ENCODE assay signal across 8 cellular contexts in the genomic region with DNA sequence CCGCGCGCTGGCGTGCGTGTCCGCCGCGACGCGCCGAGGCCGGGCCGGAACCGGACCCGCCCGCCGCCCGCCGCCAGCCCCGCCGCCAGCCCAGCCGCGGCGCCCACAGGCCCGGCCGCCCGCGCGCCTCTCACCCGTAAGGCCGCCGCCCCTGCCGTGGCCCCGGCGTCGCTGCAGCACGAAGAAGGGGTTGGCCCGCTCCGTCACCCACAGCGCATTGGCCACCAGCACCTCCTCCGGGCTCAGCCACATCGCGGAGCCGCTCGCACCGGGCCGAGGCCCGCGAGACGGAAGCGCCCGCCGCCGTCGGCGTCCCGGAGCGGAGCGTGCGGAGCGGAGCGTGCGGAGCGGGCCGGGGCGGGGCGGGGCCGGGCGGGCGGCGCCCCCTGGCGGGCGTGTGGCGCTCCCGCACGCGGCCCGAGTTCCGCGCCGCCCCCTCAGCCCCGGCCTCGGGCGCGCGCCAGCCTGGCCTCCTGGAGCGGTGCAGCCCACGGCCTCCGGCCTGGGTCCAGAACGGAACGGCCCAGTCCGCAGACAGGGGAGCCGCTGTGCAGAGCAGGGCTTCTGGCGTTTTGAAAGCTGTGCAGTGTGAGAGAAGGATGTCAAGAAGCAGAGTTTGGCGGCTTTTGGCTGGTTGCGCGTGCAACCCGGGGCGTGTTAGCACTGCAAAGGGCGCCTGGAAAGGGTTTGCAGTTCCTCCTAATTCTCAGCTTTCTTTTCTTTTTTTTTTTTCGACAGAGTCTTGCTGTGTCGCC. TPM values are rescaled to one million over a fixed set of nuclear protein-coding genes. Genes with fewer than 3 reads are reported as not detected.
DNase-seq lines count a peak whose midpoint lies in the region; ATAC-seq and TF ChIP-seq lines count a peak whose summit lies in the region.

A gene (minus strand): TSS at position 328 of the 755 bp plus-strand sequence. CDS start 76 bp downstream, at position 252.

- peak; percentile 12 for DNase-seq in AG09319 (ENCODE audit: extremely low read depth, low read depth)
- peak; percentile 5 for DNase-seq in NCI-H82 treated with DMSO at 0.1 percent for 48 hours (lab: John Stamatoyannopoulos, UW; ENCODE audit: unreplicated experiment)
- DNase-seq in activated CD8-positive, alpha-beta memory T cell treated with anti-CD3 and anti-CD28 coated beads, Interleukin-2, amount 50 U/mL, for 1 hour (ENCODE audit: extremely low read depth), result peak; percentile 21
- DNase-seq in endodermal cell, result peak; percentile 85
- DNase-seq in stimulated activated CD8-positive, alpha-beta memory T cell treated with anti-CD3 and anti-CD28 coated beads, Interleukin-15, amount 100 ng/mL, for 24 hours (ENCODE audit: low read depth), result peak; percentile 44

- peak; percentile 87 for ATAC-seq in HG03095 (IDR thresholded peaks at IDR 0.05; ENCODE audit: unreplicated experiment)

- H3K27me3 ChIP-seq in endodermal cell (ENCODE audit: control insufficient read depth, insufficient read depth, low read length, poor library complexity, severe bottlenecking), result no peaks in the 10 kb centered on the region

- H3K9me3 ChIP-seq in endodermal cell (ENCODE audit: control insufficient read depth, low read length) (no peaks in the 10 kb centered on the region), mesodermal cell (ENCODE audit: control insufficient read depth, low read length) (no peaks in the 10 kb centered on the region)

- peak within 1 kb of the TSS; percentile 34 for H3K9ac ChIP-seq in endodermal cell (ENCODE audit: extremely low read depth, low read length, poor library complexity, severe bottlenecking)

- H3K4me1 ChIP-seq in endodermal cell (ENCODE audit: control insufficient read depth, insufficient read depth, low read length) (no peaks in the 10 kb centered on the region), mesodermal cell (ENCODE audit: control insufficient read depth, insufficient read depth, low read length, poor library complexity, severe bottlenecking) (peaks cover 4% of the 10 kb centered on the region)

- no peaks in the 10 kb centered on the region for H3K9me3 Mint-ChIP-seq in endodermal cell

- peak within 1 kb of the TSS; percentile 85 for H3K4me3 ChIP-seq in endodermal cell (ENCODE audit: low read length)
- H3K4me3 ChIP-seq in mesodermal cell (ENCODE audit: extremely low read depth, insufficient read depth, low read length, poor library complexity, severe bottlenecking), result peak within 1 kb of the TSS; percentile 61

- peak within 1 kb of the TSS; percentile 76 for H3K4me3 Mint-ChIP-seq in endodermal cell

- peaks cover 27% of the 10 kb centered on the region for H3K36me3 Mint-ChIP-seq in endodermal cell (ENCODE audit: low read depth)

- TF ChIP-seq POLR2A in GM18526 (IDR thresholded peaks at IDR 0.05; ENCODE audit: extremely low read depth, insufficient read length), result peak; percentile 66

- no peaks in the 10 kb centered on the region for H3K27me3 Mint-ChIP-seq in endodermal cell (ENCODE audit: insufficient read depth)

- H3K27ac ChIP-seq in endodermal cell (ENCODE audit: low read depth, low read length) (no peak within 1 kb of the TSS), mesodermal cell (ENCODE audit: low read depth, low read length, severe bottlenecking) (no peak within 1 kb of the TSS)

- no peak within 1 kb of the TSS for H3K27ac Mint-ChIP-seq in endodermal cell

- TF ChIP-seq CTCF in AG09319 (IDR thresholded peaks at IDR 0.05; ENCODE audit: low read depth, low read length) (no peak; the same call in 1 of the 2 replicates), endodermal cell (conservative IDR thresholded peaks at IDR 0.05) (peak; percentile 58)

- 6 to 21% methylated on average over 23 to 102 of the region's 102 CpGs for WGBS in endodermal cell (ENCODE audit: insufficient coverage in 1 of 2, insufficient read length in 1 of 2), 2 experiments
- WGBS in mesodermal cell (ENCODE audit: insufficient coverage in 2 of 2), 2 experiments, result 6% methylated on average over 81 to 85 of the region's 102 CpGs

- peaks cover 24% of the 10 kb centered on the region for H3K36me3 ChIP-seq in endodermal cell (ENCODE audit: control insufficient read depth, insufficient read depth, low read length)
- peaks cover 30% of the 10 kb centered on the region for H3K36me3 ChIP-seq in mesodermal cell (ENCODE audit: control insufficient read depth, insufficient read depth, low read length)

- H3K4me1 Mint-ChIP-seq in endodermal cell, result no peaks in the 10 kb centered on the region

RNA-seq across cellular contexts. Expression of the gene that starts here (rescaled TPM):
- 100 to 1,000 TPM; 118 to 127 TPM for total RNA-seq in endodermal cell
- polyA plus RNA-seq in endodermal cell (2013, experiment 1 of 2), result 74.4 TPM
- 68.1 TPM for polyA plus RNA-seq in endodermal cell (2013, experiment 2 of 2)
- 57.8 TPM for polyA plus RNA-seq in mesodermal cell (2013, experiment 1 of 2)
- polyA plus RNA-seq in mesodermal cell (2013, experiment 2 of 2), result 61.0 TPM

Comparison
In these comparisons a context has a peak if more than half of its experiments do, and no peak if none do; other contexts are left out.
1. DNase-seq: peak in every context shown above with its lines; median percentile 85 in endodermal cell; 44 in stimulated activated CD8-positive, alpha-beta memory T cell treated with anti-CD3 and anti-CD28 coated beads, Interleukin-15, amount 100 ng/mL, for 24 hours; 21 in activated CD8-positive, alpha-beta memory T cell treated with anti-CD3 and anti-CD28 coated beads, Interleukin-2, amount 50 U/mL, for 1 hour; 12 in AG09319; 5 in NCI-H82 treated with DMSO at 0.1 percent for 48 hours.